Comparison of ENCODE assay signal across 8 cellular contexts in genomic region chrX:52345402-52345801, GRCh38. TPM values are rescaled to one million over a fixed set of nuclear protein-coding genes. Genes with fewer than 3 reads are reported as not detected.
A peak's percentile ranks its signal among the peaks of the same experiment; 100 is the strongest.
DNase-seq lines count a peak whose midpoint lies in the region; ATAC-seq and TF ChIP-seq lines count a peak whose summit lies in the region.
"Not testable (repeated sequence)": the region's sequence is repeated elsewhere in the genome, so short reads cannot be mapped to it uniquely, and the experiment has no call there.

No MANE protein-coding gene starts in this region.

- TF ChIP-seq CTCF in natural killer cell (IDR thresholded peaks at IDR 0.05), result peak; percentile 18

- not testable (repeated sequence) for H3K27ac Mint-ChIP-seq in activated naive CD8-positive, alpha-beta T cell treated with anti-CD3 and anti-CD28 coated beads, Interleukin-2, amount 50 U/mL, for 24 hours; natural killer cell

- DNase-seq in EH (ENCODE audit: low read depth), result peak; percentile 53
- DNase-seq in HCEC 1CT, result peak; percentile 1
- peak in 2 of 3 experiments; percentile 14 to 43 for DNase-seq in NCI-H1417 (lab: John Stamatoyannopoulos, UW)
- DNase-seq in UCSD-AML1 (lab: John Stamatoyannopoulos, UW; ENCODE audit: unreplicated experiment), result peak; percentile 51
- peak; percentile 57 for DNase-seq in activated naive CD8-positive, alpha-beta T cell treated with anti-CD3 and anti-CD28 coated beads, Interleukin-2, amount 50 U/mL, for 24 hours
- DNase-seq in globus pallidus (ENCODE audit: low spot score), result peak; percentile 0
- not testable (repeated sequence) for DNase-seq in natural killer cell
- DNase-seq in stromal cell of bone marrow (ENCODE audit: low read depth), result peak; percentile 14

- H3K4me3 Mint-ChIP-seq in activated naive CD8-positive, alpha-beta T cell treated with anti-CD3 and anti-CD28 coated beads, Interleukin-2, amount 50 U/mL, for 24 hours; natural killer cell: not testable (repeated sequence)

- intact Hi-C loops in natural killer cell (cut with micrococcal nuclease), result not testable (repeated sequence)

- H3K27me3 Mint-ChIP-seq in activated naive CD8-positive, alpha-beta T cell treated with anti-CD3 and anti-CD28 coated beads, Interleukin-2, amount 50 U/mL, for 24 hours; natural killer cell (ENCODE audit: low read depth in 2 of 2): not testable (repeated sequence)

- not testable (repeated sequence) for H3K4me1 Mint-ChIP-seq in activated naive CD8-positive, alpha-beta T cell treated with anti-CD3 and anti-CD28 coated beads, Interleukin-2, amount 50 U/mL, for 24 hours; natural killer cell

- H3K9me3 Mint-ChIP-seq in activated naive CD8-positive, alpha-beta T cell treated with anti-CD3 and anti-CD28 coated beads, Interleukin-2, amount 50 U/mL, for 24 hours; natural killer cell: not testable (repeated sequence)

- ATAC-seq in activated naive CD8-positive, alpha-beta T cell treated with anti-CD3 and anti-CD28 coated beads, Interleukin-2, amount 50 U/mL, for 24 hours; natural killer cell: not testable (repeated sequence)

- not testable (repeated sequence) for H3K36me3 Mint-ChIP-seq in activated naive CD8-positive, alpha-beta T cell treated with anti-CD3 and anti-CD28 coated beads, Interleukin-2, amount 50 U/mL, for 24 hours (ENCODE audit: low read depth); natural killer cell

RNA-seq across cellular contexts. Expression of gene XAGE2, which starts 23.4 kb away (rescaled TPM):
- total RNA-seq in natural killer cell, result not detected
